In genomic region chr19:37505958-37506386, GRCh38 we compare ENCODE assay signal across 8 cellular contexts. TPM values are rescaled to one million over a fixed set of nuclear protein-coding genes. Genes with fewer than 3 reads are reported as not detected.
DNase-seq lines count a peak whose midpoint lies in the region; FAIRE-seq and TF ChIP-seq lines count a peak whose summit lies in the region.

No MANE protein-coding gene starts in this region.

- WGBS in adrenal gland, 4 donors: 2 to 3% (median 3%) methylated on average over 9 to 12 of the region's 12 CpGs
- WGBS in liver: 6% methylated on average over 12 of the region's 12 CpGs

- H3K4me3 ChIP-seq in breast epithelium: peak overlapping the region; percentile 50 to 96 (median 60)
- peak overlapping the region; percentile 43 to 89 (median 52) for H3K4me3 ChIP-seq in adrenal gland
- peak overlapping the region; percentile 50 to 67 (median 60) for H3K4me3 ChIP-seq in liver (ENCODE audit: low read depth in 1 of 3, low read length in 3 of 3)

- no peak for TF ChIP-seq RAD21 in liver (IDR thresholded peaks at IDR 0.05)

- H3K27ac ChIP-seq in breast epithelium (peak overlapping the region; percentile 93 to 98), adrenal gland (peak overlapping the region; percentile 86 to 95 (median 94)), liver (ENCODE audit: low read depth in 1 of 2, low read length in 2 of 2) (peak overlapping the region; percentile 63 to 68)

- CTCF ChIA-PET in MCF 10A (lab: Yijun Ruan, JAX): no interaction called here
- CTCF ChIA-PET in activated naive CD4-positive, alpha-beta T cell treated with anti-CD3 and anti-CD28 coated beads for 36 hours (lab: Charles Lee): interaction anchor here (1.0 kb wide), 1 partner anchor 89 kb away, joined by 3 read pairs; the partner anchor contains the start of genes ZNF540 and ZNF571

- H3K27me3 ChIP-seq in breast epithelium (no peaks in the 10 kb centered on the region), adrenal gland (no peaks in the 10 kb centered on the region), liver (ENCODE audit: control insufficient read depth in 4 of 4, insufficient read depth in 4 of 4, low read length in 3 of 4) (no peaks in the 10 kb centered on the region)

- H3K27ac Mint-ChIP-seq in MCF 10A (ENCODE audit: low read depth, unreplicated experiment): no peak overlapping the region
- H3K27ac Mint-ChIP-seq in activated naive CD4-positive, alpha-beta T cell treated with anti-CD3 and anti-CD28 coated beads for 36 hours: no peak overlapping the region

- no peak overlapping the region for H3K9ac ChIP-seq in liver (ENCODE audit: low read depth in 1 of 2, low read length in 2 of 2)

- no peaks in the 10 kb centered on the region for H3K4me1 ChIP-seq in breast epithelium
- peaks cover 3 to 13% of the 10 kb centered on the region in 2 donors for H3K4me1 ChIP-seq in adrenal gland (replicated peaks in 1 of 2)
- no peaks in the 10 kb centered on the region for H3K4me1 ChIP-seq in liver (ENCODE audit: control insufficient read depth in 4 of 4, insufficient read depth in 4 of 4, low read length in 3 of 4)

- peak in 1 of 2 donors; percentile 73 for DNase-seq in breast epithelium (ENCODE audit: low spot score in 2 of 2)
- no peak for DNase-seq in MCF 10A (ENCODE audit: unreplicated experiment)
- DNase-seq in adrenal gland: peak in 1 of 7 donors; percentile 6
- peak; percentile 18 for DNase-seq in urothelium cell line (ENCODE audit: low spot score)
- DNase-seq in occipital lobe (lab: John Stamatoyannopoulos, UW): no peak
- DNase-seq in NCI-H128 (lab: John Stamatoyannopoulos, UW; ENCODE audit: unreplicated experiment): no peak
- no peak for DNase-seq in activated naive CD4-positive, alpha-beta T cell treated with anti-CD3 and anti-CD28 coated beads for 36 hours

- FAIRE-seq in urothelium cell line (lab: Jason Lieb, UNC): no peak

- TF ChIP-seq POLR2A in breast epithelium (IDR thresholded peaks at IDR 0.05) (no peak), adrenal gland (IDR thresholded peaks at IDR 0.05) (no peak)

- H3K36me3 ChIP-seq in breast epithelium (no peaks in the 10 kb centered on the region), adrenal gland (replicated peaks in 1 of 2) (no peaks in the 10 kb centered on the region), liver (ENCODE audit: control insufficient read depth in 4 of 4, insufficient read depth in 3 of 4, low read depth in 1 of 4, low read length in 3 of 4) (no peaks in the 10 kb centered on the region)

- intact Hi-C loops in breast epithelium (cut with DNase I; ENCODE audit: low total_unique reads): no loop called here
- intact Hi-C loops in MCF 10A (cut with micrococcal nuclease): no loop called here
- intact Hi-C loops in adrenal gland (cut with DNase I): no loop called here
- intact Hi-C loops in activated naive CD4-positive, alpha-beta T cell treated with anti-CD3 and anti-CD28 coated beads for 36 hours (cut with micrococcal nuclease): loop anchor here (1.0 kb wide), 4 partner anchors 37 to 273 kb away; partner anchors contain the start of genes ZNF527, ZNF540, ZNF570 and ZNF571

- H3K9me3 Mint-ChIP-seq in MCF 10A (ENCODE audit: unreplicated experiment): peaks cover 23% of the 10 kb centered on the region
- H3K9me3 Mint-ChIP-seq in activated naive CD4-positive, alpha-beta T cell treated with anti-CD3 and anti-CD28 coated beads for 36 hours: peaks cover 25% of the 10 kb centered on the region

- H3K36me3 Mint-ChIP-seq in MCF 10A (ENCODE audit: insufficient read depth, unreplicated experiment): no peaks in the 10 kb centered on the region
- peaks cover 52% of the 10 kb centered on the region for H3K36me3 Mint-ChIP-seq in activated naive CD4-positive, alpha-beta T cell treated with anti-CD3 and anti-CD28 coated beads for 36 hours (ENCODE audit: low read depth)

- no TSS peak for BruUV-seq in MCF 10A (replicated peaks; lab: Mats Ljungman, UMichigan)

- H3K4me3 Mint-ChIP-seq in MCF 10A (ENCODE audit: unreplicated experiment): no peak overlapping the region
- H3K4me3 Mint-ChIP-seq in activated naive CD4-positive, alpha-beta T cell treated with anti-CD3 and anti-CD28 coated beads for 36 hours: no peak overlapping the region

- TF ChIP-seq CTCF in breast epithelium (IDR thresholded peaks at IDR 0.05): no peak
- no peak for TF ChIP-seq CTCF in MCF 10A (IDR thresholded peaks at IDR 0.05; ENCODE audit: unreplicated experiment)
- no peak for TF ChIP-seq CTCF in adrenal gland (IDR thresholded peaks at IDR 0.05)
- TF ChIP-seq CTCF in liver (IDR thresholded peaks at IDR 0.05; ENCODE audit: low read depth, low read length, missing input control): no peak

- H3K27me3 Mint-ChIP-seq in MCF 10A (ENCODE audit: insufficient read depth, unreplicated experiment): no peaks in the 10 kb centered on the region
- no peaks in the 10 kb centered on the region for H3K27me3 Mint-ChIP-seq in activated naive CD4-positive, alpha-beta T cell treated with anti-CD3 and anti-CD28 coated beads for 36 hours (ENCODE audit: low read depth)

- H3K4me1 Mint-ChIP-seq in MCF 10A (ENCODE audit: insufficient read depth, unreplicated experiment): no peaks in the 10 kb centered on the region
- no peaks in the 10 kb centered on the region for H3K4me1 Mint-ChIP-seq in activated naive CD4-positive, alpha-beta T cell treated with anti-CD3 and anti-CD28 coated beads for 36 hours (ENCODE audit: low read depth)

- POLR2A ChIA-PET in MCF 10A (lab: Yijun Ruan, JAX): no interaction called here

- H3K9me3 ChIP-seq in breast epithelium (peaks cover 0 to 8% of the 10 kb centered on the region in 2 donors), adrenal gland (replicated peaks in 1 of 3) (no peaks in the 10 kb centered on the region), liver (ENCODE audit: control insufficient read depth in 4 of 4, low read length in 3 of 4) (peaks cover 15 to 32% (median 25%) of the 10 kb centered on the region in 4 donors)

TF ChIP-seq in liver, 16 proteins besides CTCF, POLR2A, EP300 and RAD21 (continues in another document):
- TF ChIP-seq NR2F2 (IDR thresholded peaks at IDR 0.05): no peak
- no peak for TF ChIP-seq EGR1 (IDR thresholded peaks at IDR 0.05; ENCODE audit: low read depth in 2 of 2)
- no peak for TF ChIP-seq ZBTB33 (IDR thresholded peaks at IDR 0.05)
- no peak for TF ChIP-seq MAX (IDR thresholded peaks at IDR 0.05)
- TF ChIP-seq FOXA2 (IDR thresholded peaks at IDR 0.05): no peak
- TF ChIP-seq RXRA (IDR thresholded peaks at IDR 0.05): no peak

RNA-seq across cellular contexts. Expression of gene ZNF793, which starts 0.8 kb away (rescaled TPM):
- total RNA-seq in breast epithelium (10 to 100 TPM in 1 of 3 donors, 1 to 10 TPM in 2; 1.3 to 10.2 (median 7.2) TPM), MCF 10A (2022) (not detected in 2 replicates), adrenal gland (10 to 100 TPM in 1 of 8 donors, 1 to 10 TPM in 7; 1.6 to 10.7 (median 5.8) TPM), liver (under 1 TPM; 0.84 to 0.93 TPM), occipital lobe (51.3 TPM)
- polyA plus RNA-seq in adrenal gland (1 to 10 TPM; 3.2 to 8.4 (median 6.1) TPM), liver (under 1 TPM; 0.15 to 0.18 TPM)
- total RNA-seq in activated naive CD4-positive, alpha-beta T cell treated with anti-CD3 and anti-CD28 coated beads for 36 hours: 1 to 10 TPM; 3.8 to 3.9 TPM

RNA-seq across cellular contexts. Expression of gene ZNF570, which starts 36.8 kb away (rescaled TPM):
- total RNA-seq in breast epithelium (10 to 100 TPM in 2 of 3 donors, 1 to 10 TPM in 1; 4.5 to 10.8 (median 10.2) TPM), MCF 10A (2022) (0.96 and 1.4 TPM in 2 replicates), adrenal gland (10 to 100 TPM in 1 of 8 donors, 1 to 10 TPM in 7; 5.1 to 11.6 (median 6.8) TPM), liver (1 to 10 TPM; 2.2 to 2.3 TPM), occipital lobe (32.4 TPM)
- polyA plus RNA-seq in adrenal gland (1 to 10 TPM; 1.4 to 6.6 (median 2.6) TPM), liver (under 1 TPM; 0.96 to 0.97 TPM)
- 1 to 10 TPM; 3.1 to 3.7 TPM for total RNA-seq in activated naive CD4-positive, alpha-beta T cell treated with anti-CD3 and anti-CD28 coated beads for 36 hours

RNA-seq across cellular contexts. Expression of gene ZNF569, which starts 38.7 kb away (rescaled TPM):
- total RNA-seq in breast epithelium (1 to 10 TPM; 6.9 to 9.1 (median 8.2) TPM), MCF 10A (2022) (3.4 and 3.9 TPM in 2 replicates), adrenal gland (10 to 100 TPM in 2 of 8 donors, 1 to 10 TPM in 6; 6.1 to 36.6 (median 8.5) TPM), liver (1 to 10 TPM; 1.5 to 6.2 TPM), occipital lobe (28.7 TPM)
- polyA plus RNA-seq in adrenal gland (10 to 100 TPM in 1 of 3 donors, 1 to 10 TPM in 2; 2.3 to 13.0 (median 4.4) TPM), liver (1 to 10 TPM in 1 of 2 donors, under 1 TPM in 1; 0.90 to 1.2 TPM)
- 10 to 100 TPM in 1 of 2 experiments, 1 to 10 TPM in 1; 8.6 to 10.6 TPM for total RNA-seq in activated naive CD4-positive, alpha-beta T cell treated with anti-CD3 and anti-CD28 coated beads for 36 hours
